In the genomic region with DNA sequence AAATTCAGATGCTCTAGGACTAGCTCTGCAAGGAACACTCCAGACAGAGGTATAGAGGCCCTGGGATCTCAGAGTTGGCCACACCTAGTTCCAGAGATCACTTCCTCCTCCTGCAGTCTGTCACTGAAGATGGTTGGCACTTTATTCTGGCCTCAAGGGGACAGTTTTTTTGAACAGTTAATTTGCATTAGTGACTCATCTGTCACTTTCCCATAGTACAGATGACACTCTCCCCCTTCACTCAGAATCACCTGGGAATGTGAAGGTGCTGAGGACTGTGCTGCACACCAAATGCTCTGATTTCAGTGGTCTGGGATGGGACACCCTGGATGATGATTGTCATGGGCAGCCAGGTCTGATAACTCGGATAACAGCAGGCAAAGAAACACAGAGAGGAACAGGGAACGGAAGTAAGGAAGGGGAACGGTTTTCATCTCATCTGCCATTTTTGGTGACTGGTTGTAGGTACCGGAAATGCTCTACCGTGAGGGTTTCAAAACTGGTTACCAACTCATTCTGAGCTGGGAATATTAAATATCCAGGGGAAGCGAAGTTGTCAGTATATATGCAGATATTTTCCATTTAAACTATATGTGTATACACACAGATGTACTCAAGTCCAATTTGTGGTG, we compare ENCODE assay signal across 9 cellular contexts.
DNase-seq lines count a peak whose midpoint lies in the region; ATAC-seq and TF ChIP-seq lines count a peak whose summit lies in the region.
"Had no signal": no experiment of that assay in that cellular context is flagged by ENCODE, and none has a peak within 500 bp of the region (broad histone marks: within the 10 kb centered on the region; RNA-seq: fewer than 3 reads in every experiment).

No MANE protein-coding gene starts in this region.

- peak; percentile 51 for DNase-seq in GM20000 (ENCODE audit: low spot score)
- DNase-seq in 8988T = no peak
- DNase-seq in SJCRH30 = no peak
- DNase-seq in OCI-M2 (lab: John Stamatoyannopoulos, UW; ENCODE audit: unreplicated experiment) = no peak
- no peak for DNase-seq in stimulated activated CD4-positive, alpha-beta T cell treated with anti-CD3 and anti-CD28 coated beads, Interleukin-15, amount 100 ng/mL, for 24 hours
- DNase-seq: activated CD4-positive, alpha-beta T cell treated with anti-CD3 and anti-CD28 coated beads, Interleukin-2, amount 50 U/mL, for 4 hours had no signal

- H3K4me1 Mint-ChIP-seq in activated T-helper 17 cell treated with anti-CD3 and anti-CD28 coated beads, Interleukin-2, amount 50 U/mL, for 72 hours = peaks cover 15% of the 10 kb centered on the region

- peak overlapping the region; percentile 1 for H3K27ac Mint-ChIP-seq in activated T-helper 17 cell treated with anti-CD3 and anti-CD28 coated beads, Interleukin-2, amount 50 U/mL, for 72 hours

- no peaks in the 10 kb centered on the region for H3K27me3 ChIP-seq in SJCRH30

- no peak overlapping the region for H3K27ac ChIP-seq in SJCRH30

- TF ChIP-seq CTCF in GM20000 (IDR thresholded peaks at IDR 0.05; ENCODE audit: extremely low read depth, missing control alignments) = no peak

- H3K4me3 Mint-ChIP-seq in activated T-helper 17 cell treated with anti-CD3 and anti-CD28 coated beads, Interleukin-2, amount 50 U/mL, for 72 hours = peak overlapping the region; percentile 1

- no peaks in the 10 kb centered on the region for H3K9me3 ChIP-seq in SJCRH30 (replicated peaks)

- no peaks in the 10 kb centered on the region for H3K9me3 Mint-ChIP-seq in activated T-helper 17 cell treated with anti-CD3 and anti-CD28 coated beads, Interleukin-2, amount 50 U/mL, for 72 hours

- H3K4me3 ChIP-seq in SJCRH30 = no peak overlapping the region

- H3K36me3 Mint-ChIP-seq in activated T-helper 17 cell treated with anti-CD3 and anti-CD28 coated beads, Interleukin-2, amount 50 U/mL, for 72 hours (ENCODE audit: low read depth) = peaks cover 71% of the 10 kb centered on the region

- H3K27me3 Mint-ChIP-seq in activated T-helper 17 cell treated with anti-CD3 and anti-CD28 coated beads, Interleukin-2, amount 50 U/mL, for 72 hours = no peaks in the 10 kb centered on the region

- no peaks in the 10 kb centered on the region for H3K36me3 ChIP-seq in SJCRH30

- ATAC-seq in GM18502 (IDR thresholded peaks at IDR 0.05; ENCODE audit: poor library complexity, unreplicated experiment) = peak; percentile 98
- ATAC-seq in HG03139 (IDR thresholded peaks at IDR 0.05; ENCODE audit: unreplicated experiment) = peak; percentile 92
- ATAC-seq in activated T-helper 17 cell treated with anti-CD3 and anti-CD28 coated beads, Interleukin-2, amount 50 U/mL, for 72 hours (replicated peaks) = peak; percentile 70

- no peaks in the 10 kb centered on the region for H3K4me1 ChIP-seq in SJCRH30
